In the genomic region with DNA sequence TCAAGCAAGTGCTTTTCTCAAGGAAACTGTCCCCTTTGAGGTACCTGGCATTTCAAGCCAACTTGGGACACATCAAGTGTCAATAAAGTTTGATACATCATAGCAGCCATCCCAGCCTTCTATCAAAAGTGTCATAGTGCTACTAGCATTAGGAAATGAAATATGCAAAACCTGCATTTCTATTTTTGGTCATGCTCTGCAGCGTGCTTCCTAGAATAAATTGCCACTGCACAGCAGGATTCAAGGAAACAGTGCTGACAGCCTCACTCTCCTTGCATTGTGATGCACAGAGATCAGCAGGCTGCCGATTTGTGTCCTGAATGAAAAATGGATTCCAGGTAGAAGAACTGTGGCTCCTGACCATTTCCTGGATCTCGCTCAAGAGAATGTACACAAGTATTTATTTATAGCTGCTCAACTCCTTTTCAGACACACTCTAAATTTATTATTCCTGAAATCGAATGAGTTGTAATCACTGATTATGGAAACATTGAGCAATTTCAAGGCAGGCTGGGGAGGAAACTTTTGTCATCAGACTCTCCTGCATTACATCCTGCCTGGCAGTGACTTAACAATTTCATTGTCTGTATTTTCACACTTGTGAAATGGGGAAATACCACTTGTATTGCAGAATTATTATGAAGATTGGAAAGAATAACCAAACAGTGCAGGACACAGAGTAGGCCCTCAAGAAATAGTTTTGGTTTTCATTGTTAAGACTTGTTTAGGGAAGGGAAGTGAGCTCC, we compare ENCODE assay signal across 8 cellular contexts.
DNase-seq lines count a peak whose midpoint lies in the region; ATAC-seq, FAIRE-seq and TF ChIP-seq lines count a peak whose summit lies in the region.

No MANE protein-coding gene starts in this region.

- intact Hi-C loops in Caco-2 (cut with micrococcal nuclease; ENCODE audit: unreplicated experiment), result no loop called here

- H2BK120ac ChIP-seq in H1 (replicated peaks; ENCODE audit: low read depth, low read length) (peak overlapping the region; percentile 99), trophoblast cell (ENCODE audit: insufficient read depth, low read length, poor library complexity) (peak overlapping the region; percentile 93)

- ATAC-seq in GM19467 (IDR thresholded peaks at IDR 0.05; ENCODE audit: unreplicated experiment), result no peak

- H2AK5ac ChIP-seq in H1 (ENCODE audit: low read depth, low read length) (peak overlapping the region; percentile 93; the same call in 1 of the 2 replicates), trophoblast cell (ENCODE audit: low read length) (no peak overlapping the region)

- H3K79me2 ChIP-seq in H1 (ENCODE audit: control insufficient read depth in 1 of 2, insufficient read depth in 2 of 2, low read length in 2 of 2), result no peaks in the 10 kb centered on the region
- no peaks in the 10 kb centered on the region for H3K79me2 ChIP-seq in trophoblast cell (ENCODE audit: control insufficient read depth, insufficient read depth, low read length, poor library complexity)

- CTCF ChIA-PET in H1 (lab: Charles Lee; ENCODE audit: partially characterized antibody) (interaction anchor here (1.4 to 1.9 kb wide), 2 partner anchors 12 to 101 kb away, joined by 4 read pairs; no protein-coding TSS in a partner anchor), HEK293T (lab: Yijun Ruan, JAX) (no interaction called here), Caco-2 (lab: Charles Lee) (no interaction called here)

- peak; percentile 23 for DNase-seq in GM20000 (ENCODE audit: low spot score)
- peak; percentile 14 to 84 for DNase-seq in NOMO-1 (lab: John Stamatoyannopoulos, UW; ENCODE audit: unreplicated experiment in 2 of 2)
- peak in 1 of 2 experiments; percentile 47 for DNase-seq in H1 (ENCODE audit: low read depth in 1 of 2, low spot score in 2 of 2)
- DNase-seq in trophoblast cell, result peak in 1 of 2 donors; percentile 30
- DNase-seq in stimulated activated CD4-positive, alpha-beta T cell treated with anti-CD3 and anti-CD28 coated beads, Interleukin-4, amount 100 ng/mL, for 1 hour, result no peak
- no peak for DNase-seq in HEK293T (ENCODE audit: extremely low spot score)
- no peak for DNase-seq in Caco-2

- H3K36me3 ChIP-seq in H1 (ENCODE audit: control insufficient read depth in 2 of 4, insufficient read depth in 4 of 4, low read length in 3 of 4), result peaks cover 0 to 7% (median 1%) of the 10 kb centered on the region in 4 experiments; a peak in 2 of 8 replicates
- no peaks in the 10 kb centered on the region for H3K36me3 ChIP-seq in trophoblast cell (ENCODE audit: control insufficient read depth in 1 of 2, insufficient read depth in 2 of 2, low read length in 2 of 2)
- H3K36me3 ChIP-seq in Caco-2 (ENCODE audit: control insufficient read depth, insufficient read depth, low read length), result no peaks in the 10 kb centered on the region

- POLR2A ChIA-PET in H1 (lab: Charles Lee; ENCODE audit: partially characterized antibody), result interaction anchor here (1.3 kb wide), 1 partner anchor 10 kb away, joined by 4 read pairs; no protein-coding TSS in a partner anchor
- POLR2A ChIA-PET in HEK293T (lab: Yijun Ruan, JAX), result no interaction called here
- POLR2A ChIA-PET in Caco-2 (lab: Charles Lee), result no interaction called here

- H4K5ac ChIP-seq in H1 (ENCODE audit: insufficient read length, low read depth, low read length), result no peak overlapping the region

- peak overlapping the region; percentile 98 for H2BK5ac ChIP-seq in H1 (ENCODE audit: low read depth, low read length)
- no peak overlapping the region for H2BK5ac ChIP-seq in trophoblast cell (ENCODE audit: low read depth, low read length, poor library complexity)

- no peak overlapping the region for H3K27ac Mint-ChIP-seq in Caco-2 (ENCODE audit: unreplicated experiment)

- H3K23ac ChIP-seq in H1 (ENCODE audit: insufficient read length) (no peak overlapping the region), trophoblast cell (ENCODE audit: low read length) (no peak overlapping the region)

- H2BK15ac ChIP-seq in H1 (ENCODE audit: low read length), result no peak overlapping the region

- no peak overlapping the region for H2AFZ ChIP-seq in H1 (ENCODE audit: low read length)
- no peak overlapping the region for H2AFZ ChIP-seq in trophoblast cell (ENCODE audit: insufficient read depth, low read length, poor library complexity)

- peak overlapping the region; percentile 97 for H2BK12ac ChIP-seq in H1 (ENCODE audit: low read depth, low read length)
- peak overlapping the region; percentile 90 for H2BK12ac ChIP-seq in trophoblast cell (ENCODE audit: low read length)

- H4K8ac ChIP-seq in H1 (ENCODE audit: extremely low read depth, insufficient read depth, low read length) (no peak overlapping the region), trophoblast cell (ENCODE audit: low read depth, low read length) (no peak overlapping the region)

- H3K9me3 Mint-ChIP-seq in Caco-2 (ENCODE audit: unreplicated experiment), result no peaks in the 10 kb centered on the region

- H3K9me3 ChIP-seq in H1 (ENCODE audit: insufficient read depth in 2 of 2, low read depth in 1 of 2, low read length in 1 of 2) (peaks cover 15 to 17% of the 10 kb centered on the region in 2 experiments), trophoblast cell (ENCODE audit: insufficient read depth, low read depth, low read length) (peaks cover 4% of the 10 kb centered on the region), Caco-2 (no peaks in the 10 kb centered on the region)

- H3K4me3 ChIP-seq in H1 (ENCODE audit: extremely low read depth in 1 of 4, insufficient read depth in 2 of 4, low read depth in 3 of 4, low read length in 4 of 4), result peak overlapping the region in 1 of 4 experiments; percentile 19; a peak in 1 of 8 replicates
- no peak overlapping the region for H3K4me3 ChIP-seq in trophoblast cell (ENCODE audit: low read depth, low read length)
- no peak overlapping the region for H3K4me3 ChIP-seq in Caco-2 (ENCODE audit: low read depth, low read length)

- peak overlapping the region; percentile 94 for H4K91ac ChIP-seq in H1 (replicated peaks; ENCODE audit: insufficient read length, low read length)
- H4K91ac ChIP-seq in trophoblast cell (ENCODE audit: low read depth, low read length), result no peak overlapping the region

- FAIRE-seq in H1 (lab: Jason Lieb, UNC), result peak; percentile 45

- H3K18ac ChIP-seq in H1 (ENCODE audit: extremely low read depth, low read length), result peak overlapping the region; percentile 95
- no peak overlapping the region for H3K18ac ChIP-seq in trophoblast cell (ENCODE audit: low read length)

- no peaks in the 10 kb centered on the region for H4K20me1 ChIP-seq in H1 (replicated peaks in 1 of 2; ENCODE audit: control insufficient read depth in 1 of 2, insufficient read depth in 2 of 2, low read length in 2 of 2)

- H3K27ac ChIP-seq in H1 (ENCODE audit: low read depth, low read length), result peak overlapping the region; percentile 35; the same call in 1 of the 2 replicates
- no peak overlapping the region for H3K27ac ChIP-seq in trophoblast cell (ENCODE audit: low read depth, low read length)

- no peak overlapping the region for H4K12ac ChIP-seq in trophoblast cell (ENCODE audit: low read depth, low read length)

- peaks cover under 1% of the 10 kb centered on the region for H3K27me3 Mint-ChIP-seq in Caco-2 (ENCODE audit: insufficient read depth, unreplicated experiment)

- H3K23me2 ChIP-seq in H1 (ENCODE audit: low read depth, low read length), result no peaks in the 10 kb centered on the region

- H3K56ac ChIP-seq in H1 (replicated peaks; ENCODE audit: insufficient read length, low read depth, low read length), result no peak overlapping the region

- peak overlapping the region in 1 of 4 experiments; percentile 12; a peak in 1 of 7 replicates for H3K9ac ChIP-seq in H1 (replicated peaks in 1 of 4; ENCODE audit: extremely low read depth in 1 of 4, low read depth in 3 of 4, low read length in 3 of 4)
- H3K9ac ChIP-seq in trophoblast cell (ENCODE audit: low read length), result no peak overlapping the region

- WGBS in H1 (ENCODE audit: extremely low coverage in 1 of 2, insufficient coverage in 1 of 2, insufficient read length in 1 of 2, insufficient replicate concordance in 2 of 2, low coverage in 1 of 2, low lambda C conversion rate in 2 of 2, missing lambda C conversion rate in 1 of 2), 2 experiments, result 12% methylated on average over 4 of the region's 4 CpGs; no CpG with 5 or more reads in 1 of the 2 experiments
- no CpG with 5 or more reads among the region's 4 CpGs for WGBS in trophoblast cell (ENCODE audit: extremely low coverage, insufficient coverage, insufficient read length)

- H3K4me3 Mint-ChIP-seq in Caco-2 (ENCODE audit: unreplicated experiment), result no peak overlapping the region

- no peak for TF ChIP-seq POLR2A in H1 (IDR thresholded peaks at IDR 0.05; ENCODE audit: control extremely low read depth in 1 of 2, low read depth in 2 of 2, low read length in 2 of 2)

- peak overlapping the region; percentile 100 for H2BK20ac ChIP-seq in H1 (ENCODE audit: low read length)

- H3K4me1 ChIP-seq in H1 (replicated peaks in 1 of 4; ENCODE audit: control insufficient read depth in 3 of 4, insufficient read depth in 4 of 4, low read length in 3 of 4), result peaks cover 15 to 37% (median 32%) of the 10 kb centered on the region in 4 experiments
- H3K4me1 ChIP-seq in trophoblast cell (ENCODE audit: control insufficient read depth in 1 of 2, insufficient read depth in 2 of 2, low read length in 2 of 2), result peaks cover 20 to 21% of the 10 kb centered on the region in 2 experiments
- peaks cover 17% of the 10 kb centered on the region for H3K4me1 ChIP-seq in Caco-2

- H3K14ac ChIP-seq in H1 (ENCODE audit: insufficient read length), result no peak overlapping the region
- H3K14ac ChIP-seq in trophoblast cell (ENCODE audit: low read length), result no peak overlapping the region

- H3K4me2 ChIP-seq in H1 (ENCODE audit: insufficient read depth in 1 of 2, low read depth in 2 of 2, low read length in 2 of 2) (peak overlapping the region; percentile 5 to 35; a peak in 3 of 4 replicates), trophoblast cell (ENCODE audit: low read length) (no peak overlapping the region)

- H3K79me1 ChIP-seq in H1 (ENCODE audit: low read depth, low read length), result no peaks in the 10 kb centered on the region
- peaks cover 16% of the 10 kb centered on the region for H3K79me1 ChIP-seq in trophoblast cell (ENCODE audit: low read length)

- TF ChIP-seq CTCF in GM20000 (IDR thresholded peaks at IDR 0.05; ENCODE audit: extremely low read depth, missing control alignments) (no peak), H1 (IDR thresholded peaks at IDR 0.05; ENCODE audit: control extremely low read depth in 1 of 3, insufficient read depth in 1 of 3, low read depth in 1 of 3, low read length in 3 of 3) (no peak), Caco-2 (IDR thresholded peaks at IDR 0.05; ENCODE audit: insufficient read depth in 1 of 2, low read depth in 1 of 2, low read length in 1 of 2, severe bottlenecking in 1 of 2, unreplicated experiment in 1 of 2) (no peak)

- TF ChIP-seq RAD21 in H1 (IDR thresholded peaks at IDR 0.05 in 1 of 2, conservative IDR thresholded peaks at IDR 0.05 in 1 of 2; ENCODE audit: low read depth in 2 of 2, low read length in 2 of 2), result no peak

- peak overlapping the region; percentile 73 for H3K4ac ChIP-seq in H1 (replicated peaks; ENCODE audit: insufficient read length, low read depth, low read length)
- no peak overlapping the region for H3K4ac ChIP-seq in trophoblast cell (ENCODE audit: low read depth, low read length)

- no peaks in the 10 kb centered on the region for H3K4me1 Mint-ChIP-seq in Caco-2 (ENCODE audit: low read depth, unreplicated experiment)

- H3K27me3 ChIP-seq in H1 (replicated peaks in 1 of 4; ENCODE audit: control insufficient read depth in 3 of 4, extremely low read depth in 1 of 4, insufficient read depth in 3 of 4, low read length in 3 of 4) (no peaks in the 10 kb centered on the region), trophoblast cell (ENCODE audit: insufficient read depth, low read length) (no peaks in the 10 kb centered on the region), Caco-2 (replicated peaks; ENCODE audit: control insufficient read depth, insufficient read depth, low read length) (no peaks in the 10 kb centered on the region)

- BruUV-seq in Caco-2 (replicated peaks; lab: Mats Ljungman, UMichigan), result no TSS peak

- no peaks in the 10 kb centered on the region for H3K36me3 Mint-ChIP-seq in Caco-2 (ENCODE audit: insufficient read depth, unreplicated experiment)

- TF ChIP-seq EP300 in H1 (IDR thresholded peaks at IDR 0.05; ENCODE audit: borderline replicate concordance in 1 of 2, low read depth in 2 of 2, low read length in 2 of 2), result no peak; a peak in 1 of 3 replicates

Comparison
In these comparisons a context has a peak if more than half of its experiments do, and no peak if none do; other contexts are left out.
1. DNase-seq: peak in GM20000 (single experiment) and NOMO-1 (2 of 2); none in stimulated activated CD4-positive, alpha-beta T cell treated with anti-CD3 and anti-CD28 coated beads, Interleukin-4, amount 100 ng/mL, for 1 hour (single experiment), HEK293T (single experiment) and Caco-2 (0 of 2).